10 cellular contexts compared by ENCODE assay signal in genomic region chr19:13902993-13903555, GRCh38. TPM values are rescaled to one million over a fixed set of nuclear protein-coding genes. Genes with fewer than 3 reads are reported as not detected.
DNase-seq lines count a peak whose midpoint lies in the region; ATAC-seq and TF ChIP-seq lines count a peak whose summit lies in the region.
"Had no signal": no experiment of that assay in that cellular context is flagged by ENCODE, and none has a peak within 500 bp of the region (broad histone marks: within the 10 kb centered on the region; RNA-seq: fewer than 3 reads in every experiment).

No MANE protein-coding gene starts in this region.

- no peak overlapping the region for H4K12ac ChIP-seq in trophoblast cell (ENCODE audit: low read depth, low read length)

- H3K14ac ChIP-seq in trophoblast cell (ENCODE audit: low read length) = no peak overlapping the region

- POLR2A ChIA-PET in MCF 10A (lab: Yijun Ruan, JAX) = interaction anchor here (0.6 to 1.6 kb wide), 3 partner anchors 15 to 446 kb away, joined by 4 to 6 read pairs (median 5); no protein-coding TSS in a partner anchor

- H3K36me3 ChIP-seq in mammary epithelial cell (ENCODE audit: insufficient read depth, low read length) (no peaks in the 10 kb centered on the region), trophoblast cell (ENCODE audit: control insufficient read depth in 1 of 2, insufficient read depth in 2 of 2, low read length in 2 of 2) (no peaks in the 10 kb centered on the region)

- H4K8ac ChIP-seq in trophoblast cell (ENCODE audit: low read depth, low read length) = no peak overlapping the region

- DNase-seq in MCF 10A (ENCODE audit: unreplicated experiment) = peak; percentile 21
- no peak for DNase-seq in mammary epithelial cell
- peak; percentile 45 for DNase-seq in activated naive CD8-positive, alpha-beta T cell treated with anti-CD3 and anti-CD28 coated beads, Interleukin-2, amount 50 U/mL, for 24 hours
- DNase-seq in trophoblast cell = peak; percentile 9 to 50
- DNase-seq in cortex of kidney (lab: John Stamatoyannopoulos, UW) = no peak

- no peak overlapping the region for H2AFZ ChIP-seq in mammary epithelial cell (ENCODE audit: low read depth, low read length)
- H2AFZ ChIP-seq in trophoblast cell (ENCODE audit: insufficient read depth, low read length, poor library complexity) = no peak overlapping the region

- H3K4ac ChIP-seq in trophoblast cell (ENCODE audit: low read depth, low read length) = no peak overlapping the region

- H2AK5ac ChIP-seq in trophoblast cell (ENCODE audit: low read length) = no peak overlapping the region

- no peak overlapping the region for H2BK120ac ChIP-seq in trophoblast cell (ENCODE audit: insufficient read depth, low read length, poor library complexity)

- TF ChIP-seq CTCF in MCF 10A (IDR thresholded peaks at IDR 0.05; ENCODE audit: unreplicated experiment) (peak; percentile 7), mammary epithelial cell (conservative IDR thresholded peaks at IDR 0.05 in 1 of 2, IDR thresholded peaks at IDR 0.05 in 1 of 2; ENCODE audit: extremely low read depth in 1 of 2, insufficient read depth in 1 of 2, low read depth in 1 of 2, low read length in 2 of 2) (peak in 1 of 2 donors; percentile 13), LNCAP (IDR thresholded peaks at IDR 0.05) (peak; percentile 34; the same call in 1 of the 2 replicates)

- H3K4me3 ChIP-seq in mammary epithelial cell (replicated peaks in 1 of 3; ENCODE audit: insufficient read depth in 1 of 3, low read depth in 2 of 3, low read length in 3 of 3) = no peak overlapping the region
- no peak overlapping the region for H3K4me3 ChIP-seq in trophoblast cell (ENCODE audit: low read depth, low read length)
- H3K4me3 ChIP-seq: SK-N-MC had no signal

- H3K27ac ChIP-seq in mammary epithelial cell (ENCODE audit: insufficient read depth, low read depth, low read length) = no peak overlapping the region
- no peak overlapping the region for H3K27ac ChIP-seq in trophoblast cell (ENCODE audit: low read depth, low read length)
- H3K27ac ChIP-seq: SK-N-MC had no signal

- no peak overlapping the region for H3K27ac Mint-ChIP-seq in MCF 10A (ENCODE audit: low read depth, unreplicated experiment)
- H3K27ac Mint-ChIP-seq in activated naive CD8-positive, alpha-beta T cell treated with anti-CD3 and anti-CD28 coated beads, Interleukin-2, amount 50 U/mL, for 24 hours = no peak overlapping the region

- H3K79me2 ChIP-seq in mammary epithelial cell (ENCODE audit: insufficient read depth, low read length) = peaks cover 12% of the 10 kb centered on the region
- peaks cover 5% of the 10 kb centered on the region for H3K79me2 ChIP-seq in trophoblast cell (ENCODE audit: control insufficient read depth, insufficient read depth, low read length, poor library complexity)

- BruUV-seq in MCF 10A (replicated peaks; lab: Mats Ljungman, UMichigan) = no TSS peak
- BruUV-seq in mammary epithelial cell (replicated peaks; lab: Mats Ljungman, UMichigan) = no TSS peak

- H3K9ac ChIP-seq in mammary epithelial cell (ENCODE audit: insufficient read depth, low read length) = no peak overlapping the region
- H3K9ac ChIP-seq in trophoblast cell (ENCODE audit: low read length) = no peak overlapping the region

- no peak overlapping the region for H3K18ac ChIP-seq in trophoblast cell (ENCODE audit: low read length)

- CTCF ChIA-PET in MCF 10A (lab: Yijun Ruan, JAX) (interaction anchor here (0.5 to 1.4 kb wide), 11 partner anchors 8 to 298 kb away, joined by 3 to 5 read pairs (median 3); no protein-coding TSS in a partner anchor), mammary epithelial cell (lab: Charles Lee; ENCODE audit: low non-redundant PET) (no interaction called here)

- no peaks in the 10 kb centered on the region for H3K27me3 Mint-ChIP-seq in MCF 10A (ENCODE audit: insufficient read depth, unreplicated experiment)
- H3K27me3 Mint-ChIP-seq in activated naive CD8-positive, alpha-beta T cell treated with anti-CD3 and anti-CD28 coated beads, Interleukin-2, amount 50 U/mL, for 24 hours = no peaks in the 10 kb centered on the region

- H3K4me2 ChIP-seq in mammary epithelial cell (ENCODE audit: insufficient read depth, low read depth, low read length) (no peak overlapping the region), trophoblast cell (ENCODE audit: low read length) (no peak overlapping the region)

- no peak overlapping the region for H4K91ac ChIP-seq in trophoblast cell (ENCODE audit: low read depth, low read length)

- in situ Hi-C loops in mammary epithelial cell (cut with MboI; ENCODE audit: low sequenced_read_pairs in 2 of 2) = no loop called here

- H3K27me3 ChIP-seq in mammary epithelial cell (ENCODE audit: insufficient read depth, low read length) (no peaks in the 10 kb centered on the region), trophoblast cell (ENCODE audit: insufficient read depth, low read length) (no peaks in the 10 kb centered on the region)

- peak; percentile 13 for ATAC-seq in activated naive CD8-positive, alpha-beta T cell treated with anti-CD3 and anti-CD28 coated beads, Interleukin-2, amount 50 U/mL, for 24 hours
- ATAC-seq in HG02973 (IDR thresholded peaks at IDR 0.05; ENCODE audit: unreplicated experiment) = no peak
- no peak for ATAC-seq in HG02798 (IDR thresholded peaks at IDR 0.05; ENCODE audit: poor library complexity, unreplicated experiment)

- no peak overlapping the region for H2BK5ac ChIP-seq in trophoblast cell (ENCODE audit: low read depth, low read length, poor library complexity)

- peaks cover 5% of the 10 kb centered on the region for H3K79me1 ChIP-seq in trophoblast cell (ENCODE audit: low read length)

- dilution Hi-C loops in mammary epithelial cell (cut with HindIII; ENCODE audit: low sequenced_read_pairs) = no loop called here

- no peak overlapping the region for H2BK12ac ChIP-seq in trophoblast cell (ENCODE audit: low read length)

- H3K9me3 ChIP-seq in mammary epithelial cell (replicated peaks; ENCODE audit: insufficient read depth, low read length) (no peaks in the 10 kb centered on the region), trophoblast cell (ENCODE audit: insufficient read depth, low read depth, low read length) (no peaks in the 10 kb centered on the region)

- H3K4me1 ChIP-seq in mammary epithelial cell (ENCODE audit: insufficient read depth, low read length) = peaks cover 9% of the 10 kb centered on the region
- peaks cover 3 to 8% of the 10 kb centered on the region in 2 experiments for H3K4me1 ChIP-seq in trophoblast cell (ENCODE audit: control insufficient read depth in 1 of 2, insufficient read depth in 2 of 2, low read length in 2 of 2)

- H4K20me1 ChIP-seq in mammary epithelial cell (ENCODE audit: insufficient read depth, low read length) = no peaks in the 10 kb centered on the region

- no peaks in the 10 kb centered on the region for H3K36me3 Mint-ChIP-seq in MCF 10A (ENCODE audit: insufficient read depth, unreplicated experiment)
- H3K36me3 Mint-ChIP-seq in activated naive CD8-positive, alpha-beta T cell treated with anti-CD3 and anti-CD28 coated beads, Interleukin-2, amount 50 U/mL, for 24 hours (ENCODE audit: low read depth) = no peaks in the 10 kb centered on the region

- no peak overlapping the region for H3K23ac ChIP-seq in trophoblast cell (ENCODE audit: low read length)

- WGBS in mammary epithelial cell (ENCODE audit: low coverage, missing lambda C conversion rate) = 91% methylated on average over 4 of the region's 4 CpGs
- WGBS in trophoblast cell (ENCODE audit: extremely low coverage, insufficient coverage, insufficient read length) = no CpG with 5 or more reads among the region's 4 CpGs

- H3K9me3 Mint-ChIP-seq in MCF 10A (ENCODE audit: unreplicated experiment) = no peaks in the 10 kb centered on the region
- H3K9me3 Mint-ChIP-seq in activated naive CD8-positive, alpha-beta T cell treated with anti-CD3 and anti-CD28 coated beads, Interleukin-2, amount 50 U/mL, for 24 hours = no peaks in the 10 kb centered on the region

- intact Hi-C loops in MCF 10A (cut with micrococcal nuclease) (no loop called here), mammary epithelial cell (cut with micrococcal nuclease) (no loop called here)

- no peak overlapping the region for H3K4me3 Mint-ChIP-seq in MCF 10A (ENCODE audit: unreplicated experiment)
- H3K4me3 Mint-ChIP-seq in activated naive CD8-positive, alpha-beta T cell treated with anti-CD3 and anti-CD28 coated beads, Interleukin-2, amount 50 U/mL, for 24 hours = no peak overlapping the region

- H3K4me1 Mint-ChIP-seq in MCF 10A (ENCODE audit: insufficient read depth, unreplicated experiment) = peaks cover 4% of the 10 kb centered on the region
- peaks cover 15% of the 10 kb centered on the region for H3K4me1 Mint-ChIP-seq in activated naive CD8-positive, alpha-beta T cell treated with anti-CD3 and anti-CD28 coated beads, Interleukin-2, amount 50 U/mL, for 24 hours

RNA-seq across cellular contexts. Expression of gene BRME1, which starts 2.8 kb away (rescaled TPM):
- 0.75 and 1.8 TPM in 2 replicates for total RNA-seq in MCF 10A (2022)
- 1 to 10 TPM; 1.0 to 3.8 TPM for total RNA-seq in mammary epithelial cell
- polyA plus RNA-seq in mammary epithelial cell = 2.2 TPM
- polyA minus RNA-seq in mammary epithelial cell = 1.0 TPM
- 1.1 TPM in 2 replicates for polyA plus RNA-seq in trophoblast cell (2013)

RNA-seq across cellular contexts. Expression of gene CC2D1A, which starts 2.9 kb away (rescaled TPM):
- total RNA-seq in MCF 10A (2022) = 36.7 and 37.1 TPM in 2 replicates
- 10 to 100 TPM; 31.7 to 58.8 TPM for total RNA-seq in mammary epithelial cell
- 21.0 TPM for polyA plus RNA-seq in mammary epithelial cell
- 16.1 TPM for polyA minus RNA-seq in mammary epithelial cell
- polyA plus RNA-seq in trophoblast cell (2013) = 17.6 and 17.8 TPM in 2 replicates

RNA-seq across cellular contexts. Expression of gene NANOS3, which starts 26.1 kb away (rescaled TPM):
- total RNA-seq in MCF 10A (2022) = not detected in 2 replicates
- under 1 TPM in 1 of 2 donors, not detected in 1; 0.73 TPM for total RNA-seq in mammary epithelial cell
- not detected for polyA plus RNA-seq in mammary epithelial cell
- polyA minus RNA-seq in mammary epithelial cell = not detected
- 1.8 and 2.0 TPM in 2 replicates for polyA plus RNA-seq in trophoblast cell (2013)
- total RNA-seq: dermis microvascular lymphatic vessel endothelial cell had no signal

RNA-seq across cellular contexts. Expression of gene PODNL1, which starts 35.1 kb away (rescaled TPM):
- total RNA-seq in MCF 10A (2022) = 0.25 and 0.51 TPM in 2 replicates
- total RNA-seq in mammary epithelial cell = 1 to 10 TPM; 3.8 to 7.1 TPM
- polyA plus RNA-seq in mammary epithelial cell = 3.6 TPM
- polyA minus RNA-seq in mammary epithelial cell = not detected
- 0.47 and 0.49 TPM in 2 replicates for polyA plus RNA-seq in trophoblast cell (2013)
- total RNA-seq: dermis microvascular lymphatic vessel endothelial cell had no signal

RNA-seq across cellular contexts. Expression of gene DCAF15, which starts 49.2 kb away (rescaled TPM):
- total RNA-seq in MCF 10A (2022) = 17.6 and 19.3 TPM in 2 replicates
- 10 to 100 TPM; 15.2 to 31.3 TPM for total RNA-seq in mammary epithelial cell
- polyA plus RNA-seq in mammary epithelial cell = 34.4 TPM
- polyA minus RNA-seq in mammary epithelial cell = 12.9 TPM
- polyA plus RNA-seq in trophoblast cell (2013) = 28.8 and 29.9 TPM in 2 replicates

Comparison
In these comparisons a context has a peak if more than half of its experiments do, and no peak if none do; other contexts are left out.
1. DNase-seq: peak in MCF 10A (single experiment), activated naive CD8-positive, alpha-beta T cell treated with anti-CD3 and anti-CD28 coated beads, Interleukin-2, amount 50 U/mL, for 24 hours (single experiment) and trophoblast cell (2 of 2); none in mammary epithelial cell (single experiment) and cortex of kidney (single experiment).